ENCODE assay signal across 33 cellular contexts in the genomic region with DNA sequence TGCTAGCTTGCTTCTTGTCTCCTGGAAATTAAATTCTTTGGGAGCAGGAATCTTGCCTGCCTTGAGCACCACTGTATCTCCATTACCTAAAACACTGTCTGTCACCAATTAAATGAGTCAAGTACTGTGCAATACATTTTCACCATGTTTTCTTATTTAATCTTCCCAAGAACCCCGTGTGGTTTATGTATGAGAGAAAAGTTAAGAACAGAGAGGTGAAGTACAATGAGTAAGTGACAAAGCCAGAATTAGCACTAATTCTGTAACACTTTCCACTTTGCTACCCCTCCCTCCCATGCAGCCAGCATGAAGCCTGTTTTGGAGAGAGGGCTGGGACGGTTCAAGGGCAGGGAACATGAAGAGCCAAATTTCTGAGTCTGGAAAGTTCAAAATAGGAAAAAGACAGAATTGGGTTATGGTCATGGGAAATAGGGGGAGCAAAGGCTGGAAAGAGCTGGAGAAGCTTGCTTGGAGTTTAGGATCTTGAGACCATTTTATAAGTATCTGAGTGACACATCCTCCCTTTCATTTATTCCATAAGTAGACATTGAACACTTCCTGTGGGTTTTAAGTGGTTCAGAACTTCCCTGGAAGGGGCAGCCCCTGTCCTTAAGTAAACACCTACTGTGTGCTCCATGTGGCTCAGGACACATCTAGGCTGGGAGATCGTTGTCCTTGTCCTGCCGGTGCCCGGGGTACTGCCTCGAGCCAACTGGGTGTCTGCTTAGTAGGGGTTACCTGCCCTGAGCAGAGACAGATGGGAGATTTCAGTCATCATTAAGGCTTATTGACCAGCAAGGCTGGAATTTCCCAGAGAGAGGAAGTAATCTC.
DNase-seq lines count a peak whose midpoint lies in the region; ATAC-seq and TF ChIP-seq lines count a peak whose summit lies in the region.
"Had no signal": no experiment of that assay in that cellular context is flagged by ENCODE, and none has a peak within 500 bp of the region (broad histone marks: within the 10 kb centered on the region; RNA-seq: fewer than 3 reads in every experiment).

No MANE protein-coding gene starts in this region.

- ATAC-seq in activated naive CD4-positive, alpha-beta T cell treated with anti-CD3 and anti-CD28 coated beads, Interleukin-2, amount 50 U/mL, for 72 hours, result peak; percentile 73 to 78
- ATAC-seq: heart right ventricle; left ventricle myocardium superior; Panc1; SK-N-SH treated with all-trans-retinoic acid at 6 μM for 48 hours; stimulated activated memory B cell treated with anti-CD40 and anti-IgM and Interleukin-4, amounts not matched to agents 10 μg/mL and 1 μg/mL and 100 μg/mL, for 72 hours had no signal

- H3K27me3 Mint-ChIP-seq in activated T-helper 2 cell treated with anti-CD3 and anti-CD28 coated beads, Interferon-gamma antibody, Interleukin-2, Interleukin-4, amounts not matched to agents 10 μg/mL and 5 μg/mL and 100 μg/mL, durations not matched to agents 14 hours and 24 hours and 36 hours (ENCODE audit: low read depth), result peaks cover 2% of the 10 kb centered on the region

- no peak for TF ChIP-seq CTCF in GM10266 (IDR thresholded peaks at IDR 0.05; ENCODE audit: control insufficient read depth, insufficient read depth, low read depth, missing control alignments)

- no peaks in the 10 kb centered on the region for H3K36me3 Mint-ChIP-seq in activated naive CD4-positive, alpha-beta T cell treated with anti-CD3 and anti-CD28 coated beads, Interleukin-2, amount 50 U/mL, for 72 hours
- H3K36me3 Mint-ChIP-seq in activated T-helper 2 cell treated with anti-CD3 and anti-CD28 coated beads, Interferon-gamma antibody, Interleukin-2, Interleukin-4, amounts not matched to agents 10 μg/mL and 5 μg/mL and 100 μg/mL, durations not matched to agents 14 hours and 24 hours and 36 hours (ENCODE audit: low read depth), result no peaks in the 10 kb centered on the region
- H3K36me3 Mint-ChIP-seq: stimulated activated memory B cell treated with anti-CD40 and anti-IgM and Interleukin-4, amounts not matched to agents 10 μg/mL and 1 μg/mL and 100 μg/mL, for 72 hours had no signal

- peaks cover 0 to 4% of the 10 kb centered on the region in 2 donors for H3K9me3 Mint-ChIP-seq in activated naive CD4-positive, alpha-beta T cell treated with anti-CD3 and anti-CD28 coated beads, Interleukin-2, amount 50 U/mL, for 72 hours
- no peaks in the 10 kb centered on the region for H3K9me3 Mint-ChIP-seq in activated T-helper 2 cell treated with anti-CD3 and anti-CD28 coated beads, Interferon-gamma antibody, Interleukin-2, Interleukin-4, amounts not matched to agents 10 μg/mL and 5 μg/mL and 100 μg/mL, durations not matched to agents 14 hours and 24 hours and 36 hours
- H3K9me3 Mint-ChIP-seq: stimulated activated memory B cell treated with anti-CD40 and anti-IgM and Interleukin-4, amounts not matched to agents 10 μg/mL and 1 μg/mL and 100 μg/mL, for 72 hours; T-helper 1 cell treated with Interleukin-12 subunit alpha and Interleukin-12 subunit beta and Interleukin-4 antibody, amounts not matched to agents 30 μg/mL and 1 μg/mL, for 36 hours had no signal

- H3K27ac Mint-ChIP-seq in activated naive CD4-positive, alpha-beta T cell treated with anti-CD3 and anti-CD28 coated beads, Interleukin-2, amount 50 U/mL, for 72 hours, result peak overlapping the region in 1 of 2 donors; percentile 5
- H3K27ac Mint-ChIP-seq in activated T-helper 2 cell treated with anti-CD3 and anti-CD28 coated beads, Interferon-gamma antibody, Interleukin-2, Interleukin-4, amounts not matched to agents 10 μg/mL and 5 μg/mL and 100 μg/mL, durations not matched to agents 14 hours and 24 hours and 36 hours, result peak overlapping the region; percentile 33
- H3K27ac Mint-ChIP-seq: stimulated activated memory B cell treated with anti-CD40 and anti-IgM and Interleukin-4, amounts not matched to agents 10 μg/mL and 1 μg/mL and 100 μg/mL, for 72 hours; T-helper 1 cell treated with Interleukin-12 subunit alpha and Interleukin-12 subunit beta and Interleukin-4 antibody, amounts not matched to agents 30 μg/mL and 1 μg/mL, for 36 hours had no signal

- no peak overlapping the region for H3K4me3 Mint-ChIP-seq in activated T-helper 2 cell treated with anti-CD3 and anti-CD28 coated beads, Interferon-gamma antibody, Interleukin-2, Interleukin-4, amounts not matched to agents 10 μg/mL and 5 μg/mL and 100 μg/mL, durations not matched to agents 14 hours and 24 hours and 36 hours (ENCODE audit: low read depth)
- H3K4me3 Mint-ChIP-seq: stimulated activated memory B cell treated with anti-CD40 and anti-IgM and Interleukin-4, amounts not matched to agents 10 μg/mL and 1 μg/mL and 100 μg/mL, for 72 hours; T-helper 1 cell treated with Interleukin-12 subunit alpha and Interleukin-12 subunit beta and Interleukin-4 antibody, amounts not matched to agents 30 μg/mL and 1 μg/mL, for 36 hours had no signal

- DNase-seq in NCI-H82 (lab: John Stamatoyannopoulos, UW) (peak; percentile 37), NCI-H82 treated with DMSO at 0.1 percent for 48 hours (lab: John Stamatoyannopoulos, UW; ENCODE audit: unreplicated experiment) (no peak), DMS153 treated with DMSO at 0.1 percent for 48 hours (lab: John Stamatoyannopoulos, UW; ENCODE audit: unreplicated experiment) (no peak), GM10266 (ENCODE audit: extremely low spot score) (no peak)
- DNase-seq in activated naive CD4-positive, alpha-beta T cell treated with anti-CD3 and anti-CD28 coated beads, Interleukin-2, amount 50 U/mL, for 72 hours (ENCODE audit: low spot score in 2 of 2), result no peak
- DNase-seq in activated naive CD4-positive, alpha-beta T cell treated with Interleukin-2 at 50 U/mL for 16 hours, result no peak
- DNase-seq in activated T-helper 2 cell treated with anti-CD3 and anti-CD28 coated beads, Interferon-gamma antibody, Interleukin-2, Interleukin-4, amounts not matched to agents 10 μg/mL and 5 μg/mL and 100 μg/mL, durations not matched to agents 14 hours and 24 hours and 36 hours (ENCODE audit: low spot score), result no peak
- peak; percentile 28 for DNase-seq in stimulated activated CD8-positive, alpha-beta memory T cell treated with anti-CD3 and anti-CD28 coated beads, Interleukin-4, amount 100 ng/mL, for 48 hours
- DNase-seq: 8988T; activated effector memory CD4-positive, alpha-beta T cell treated with Interleukin-2 at 50 U/mL for 16 hours; brain microvascular endothelial cell; C1 segment of cervical spinal cord; DND-41; foreskin melanocyte; GF-D8; GOT3; heart right ventricle; IMR-90; kidney; left ventricle myocardium superior; MV-4-11; NCI-H1436; NCI-H2081; NCI-H2227 treated with DMSO at 0.1 percent for 48 hours; NCI-H526 treated with DMSO at 0.1 percent for 48 hours; Right ventricle myocardium superior; small intestine; thyroid gland; uterus had no signal

- intact Hi-C loops in activated T-helper 2 cell treated with anti-CD3 and anti-CD28 coated beads, Interferon-gamma antibody, Interleukin-2, Interleukin-4, amounts not matched to agents 10 μg/mL and 5 μg/mL and 100 μg/mL, durations not matched to agents 14 hours and 24 hours and 36 hours (cut with micrococcal nuclease), result no loop called here

- H3K4me1 Mint-ChIP-seq in activated T-helper 2 cell treated with anti-CD3 and anti-CD28 coated beads, Interferon-gamma antibody, Interleukin-2, Interleukin-4, amounts not matched to agents 10 μg/mL and 5 μg/mL and 100 μg/mL, durations not matched to agents 14 hours and 24 hours and 36 hours (ENCODE audit: low read depth), result peaks cover 2% of the 10 kb centered on the region
- H3K4me1 Mint-ChIP-seq: stimulated activated memory B cell treated with anti-CD40 and anti-IgM and Interleukin-4, amounts not matched to agents 10 μg/mL and 1 μg/mL and 100 μg/mL, for 72 hours had no signal

Comparison
In these comparisons a context has a peak if more than half of its experiments do, and no peak if none do; other contexts are left out.
1. DNase-seq: peak in NCI-H82 (single experiment) and stimulated activated CD8-positive, alpha-beta memory T cell treated with anti-CD3 and anti-CD28 coated beads, Interleukin-4, amount 100 ng/mL, for 48 hours (single experiment); none in NCI-H82 treated with DMSO at 0.1 percent for 48 hours (single experiment), activated naive CD4-positive, alpha-beta T cell treated with anti-CD3 and anti-CD28 coated beads, Interleukin-2, amount 50 U/mL, for 72 hours (0 of 2), activated naive CD4-positive, alpha-beta T cell treated with Interleukin-2 at 50 U/mL for 16 hours (single experiment), activated T-helper 2 cell treated with anti-CD3 and anti-CD28 coated beads, Interferon-gamma antibody, Interleukin-2, Interleukin-4, amounts not matched to agents 10 μg/mL and 5 μg/mL and 100 μg/mL, durations not matched to agents 14 hours and 24 hours and 36 hours (single experiment), DMS153 treated with DMSO at 0.1 percent for 48 hours (single experiment) and GM10266 (single experiment).